In the genomic region with DNA sequence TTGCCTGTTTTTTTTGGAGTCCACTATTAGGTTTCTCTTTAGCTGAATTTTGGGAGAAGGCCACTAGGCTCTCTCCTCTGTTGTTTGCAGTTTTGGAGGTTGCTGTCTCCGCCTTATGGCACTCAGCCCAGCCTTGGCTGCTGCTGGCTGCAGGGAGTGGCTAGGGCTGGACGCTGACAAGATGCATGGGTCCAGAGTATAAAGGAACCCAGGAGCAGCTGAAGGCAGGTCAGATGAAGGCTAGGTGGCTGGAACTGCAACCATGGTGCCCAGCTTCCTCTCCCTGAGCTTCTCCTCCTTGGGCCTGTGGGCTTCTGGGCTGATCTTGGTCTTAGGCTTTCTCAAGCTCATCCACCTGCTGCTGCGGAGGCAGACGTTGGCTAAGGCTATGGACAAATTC, we compare ENCODE assay signal across 20 cellular contexts. TPM values are rescaled to one million over a fixed set of nuclear protein-coding genes. Genes with fewer than 3 reads are reported as not detected.
DNase-seq lines count a peak whose midpoint lies in the region; ATAC-seq and TF ChIP-seq lines count a peak whose summit lies in the region.
"Had no signal": no experiment of that assay in that cellular context is flagged by ENCODE, and none has a peak within 500 bp of the region (broad histone marks: within the 10 kb centered on the region; RNA-seq: fewer than 3 reads in every experiment).

Gene CYP4B1 (plus strand): TSS at position 227 of the 400 bp plus-strand sequence. CDS start 36 bp downstream, at position 263.

- H3K9me3 ChIP-seq in Peyer's patch (no peaks in the 10 kb centered on the region), gastroesophageal sphincter (no peaks in the 10 kb centered on the region), transverse colon (no peaks in the 10 kb centered on the region)
- H3K9me3 ChIP-seq: Caco-2 had no signal

- H3K27me3 ChIP-seq in Peyer's patch (no peaks in the 10 kb centered on the region), gastroesophageal sphincter (peaks cover 6% of the 10 kb centered on the region), transverse colon (no peaks in the 10 kb centered on the region)

- TF ChIP-seq POLR2A in Peyer's patch (IDR thresholded peaks at IDR 0.05) (peak in 1 of 2 donors; percentile 10), gastroesophageal sphincter (IDR thresholded peaks at IDR 0.05) (peak; percentile 55 to 85), transverse colon (IDR thresholded peaks at IDR 0.05) (peak; percentile 27)

- TF ChIP-seq CTCF in Peyer's patch (IDR thresholded peaks at IDR 0.05) (no peak), gastroesophageal sphincter (IDR thresholded peaks at IDR 0.05) (no peak), omental fat pad (IDR thresholded peaks at IDR 0.05) (no peak), transverse colon (IDR thresholded peaks at IDR 0.05) (no peak)

- 20% methylated on average over 1 of the region's 4 CpGs; no CpG with 5 or more reads in 1 of the 2 donors for WGBS in gastroesophageal sphincter (ENCODE audit: low coverage in 1 of 2), 2 donors
- WGBS in transverse colon (ENCODE audit: low coverage in 1 of 2), 2 donors: 51% methylated on average over 4 of the region's 4 CpGs; no CpG with 5 or more reads in 1 of the 2 donors

- in situ Hi-C loops in transverse colon (cut with MboI; ENCODE audit: low pct_ligation_motif_present in 1 of 4, low pct_unique_long_range_greater_than_20kb in 1 of 4, low sequenced_read_pairs in 3 of 4): no loop called here

- no peak within 1 kb of the TSS for H3K27ac ChIP-seq in Peyer's patch
- peak within 1 kb of the TSS in 3 of 4 donors; percentile 33 to 77 (median 73) for H3K27ac ChIP-seq in gastroesophageal sphincter
- no peak within 1 kb of the TSS for H3K27ac ChIP-seq in transverse colon

- peak; percentile 96 for ATAC-seq in gastroesophageal sphincter
- ATAC-seq in omental fat pad (ENCODE audit: low FRiP score): peak; percentile 48

- H3K4me1 ChIP-seq in Peyer's patch: no peaks in the 10 kb centered on the region
- no peaks in the 10 kb centered on the region for H3K4me1 ChIP-seq in gastroesophageal sphincter
- no peaks in the 10 kb centered on the region for H3K4me1 ChIP-seq in transverse colon
- H3K4me1 ChIP-seq: Caco-2 had no signal

- TF ChIP-seq EP300 in gastroesophageal sphincter (IDR thresholded peaks at IDR 0.05) (no peak), transverse colon (IDR thresholded peaks at IDR 0.05; ENCODE audit: low read depth) (no peak)

- no peaks in the 10 kb centered on the region for H3K36me3 ChIP-seq in Peyer's patch
- H3K36me3 ChIP-seq in gastroesophageal sphincter: no peaks in the 10 kb centered on the region
- no peaks in the 10 kb centered on the region for H3K36me3 ChIP-seq in transverse colon

- peak in 1 of 3 donors; percentile 62 for DNase-seq in Peyer's patch
- no peak for DNase-seq in omental fat pad (ENCODE audit: low spot score)
- peak; percentile 39 for DNase-seq in transverse colon
- no peak for DNase-seq in HT-29 (ENCODE audit: low spot score)
- no peak for DNase-seq in DMS153 treated with DMSO at 0.1 percent for 48 hours (lab: John Stamatoyannopoulos, UW; ENCODE audit: unreplicated experiment)
- DNase-seq in GOT3 (lab: John Stamatoyannopoulos, UW): no peak
- DNase-seq in NCI-H1048 (lab: John Stamatoyannopoulos, UW): no peak
- DNase-seq: activated CD4-positive, CD25-positive, alpha-beta regulatory T cell; activated effector memory CD4-positive, alpha-beta T cell treated with anti-CD3 and anti-CD28 coated beads, Interleukin-2, amount 50 U/mL, for 16 hours; Caco-2; effector CD4-positive, alpha-beta T cell; NCI-H2081; NCI-H748 treated with DMSO at 0.1 percent for 48 hours; occipital lobe; stimulated activated CD4-positive, alpha-beta T cell treated with anti-CD3 and anti-CD28 coated beads, Interleukin-12 subunit alpha, Interleukin-12 subunit beta, amount 100 ng/mL, for 4 hours had no signal

- peak within 1 kb of the TSS in 1 of 4 donors; percentile 5 for H3K4me3 ChIP-seq in Peyer's patch
- peak within 1 kb of the TSS; percentile 3 to 43 for H3K4me3 ChIP-seq in gastroesophageal sphincter
- H3K4me3 ChIP-seq in transverse colon: no peak within 1 kb of the TSS

- intact Hi-C loops in transverse colon (cut with DNase I; ENCODE audit: low total_unique reads): no loop called here

RNA-seq across cellular contexts. Expression of gene CYP4B1, which starts in this region (rescaled TPM):
- total RNA-seq in Peyer's patch: 10 to 100 TPM in 3 of 4 donors, 1 to 10 TPM in 1; 7.4 to 48.0 (median 42.4) TPM
- total RNA-seq in gastroesophageal sphincter: 100 to 1,000 TPM in 1 of 4 donors, 10 to 100 TPM in 3; 42.5 to 184 (median 77.6) TPM
- total RNA-seq in omental fat pad: 100 to 1,000 TPM; 188 to 420 (median 269) TPM
- 10 to 100 TPM in 3 of 4 donors, 1 to 10 TPM in 1; 2.4 to 77.8 (median 25.2) TPM for total RNA-seq in transverse colon
- total RNA-seq in HT-29 (2014; rRNA removed; shearing (Covaris generic)): 0.23 TPM in 1 of 2 replicates, not detected in the other
- total RNA-seq: Caco-2, frontal cortex, HT1080, M059J, occipital lobe, RPMI7951 had no signal

Comparison
In these comparisons a context has a peak if more than half of its experiments do, and no peak if none do; other contexts are left out.
1. H3K27ac ChIP-seq: peak in gastroesophageal sphincter (3 of 4); none in Peyer's patch (0 of 4) and transverse colon (0 of 4).
2. H3K4me3 ChIP-seq: peak in gastroesophageal sphincter (2 of 2); none in transverse colon (0 of 4).